9 cellular contexts compared by ENCODE assay signal in the genomic region with DNA sequence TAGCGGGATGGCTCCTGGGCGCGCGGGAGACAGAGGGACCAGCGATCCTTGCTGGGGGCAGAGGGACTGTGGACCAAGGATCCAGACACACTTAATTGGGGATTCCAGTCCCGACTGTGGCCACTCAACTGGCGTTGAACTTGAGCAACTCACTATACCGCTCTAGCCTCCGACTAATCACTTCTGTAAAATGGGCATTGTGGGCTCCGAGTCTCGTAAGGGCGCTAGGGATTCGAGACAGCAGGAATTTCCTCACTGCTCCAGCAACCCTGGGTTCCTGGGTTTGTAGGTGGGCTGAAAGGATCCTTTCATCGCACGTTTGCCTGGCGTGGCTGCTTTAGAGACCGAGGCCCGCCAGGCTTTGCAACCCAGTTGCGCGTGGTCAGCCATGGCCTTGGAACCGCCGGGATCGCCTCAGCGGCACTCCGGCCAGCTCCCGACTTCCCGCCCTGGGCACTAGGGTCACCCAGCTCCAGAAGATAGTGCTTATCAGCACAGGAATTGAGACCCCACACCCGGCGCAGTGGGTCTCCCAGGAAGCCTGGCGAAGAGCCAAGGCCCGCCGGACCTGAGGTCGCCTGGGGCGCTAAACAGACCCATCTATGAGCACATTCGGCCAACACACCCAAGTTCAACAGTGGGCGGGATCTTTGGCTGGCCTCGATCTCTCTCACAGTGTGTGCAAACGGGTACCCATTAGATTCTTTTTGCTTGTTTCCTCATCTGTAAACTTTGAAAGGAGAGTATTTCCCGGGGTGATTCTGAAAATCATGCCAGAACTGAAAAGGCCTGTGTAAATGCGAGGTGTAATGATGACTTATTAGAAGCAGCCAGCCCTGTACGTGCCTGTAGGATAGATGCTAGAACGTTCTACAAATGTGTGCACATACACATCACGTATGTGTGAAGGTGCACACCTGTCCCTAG. TPM values are rescaled to one million over a fixed set of nuclear protein-coding genes. Genes with fewer than 3 reads are reported as not detected.
DNase-seq lines count a peak whose midpoint lies in the region; ATAC-seq and TF ChIP-seq lines count a peak whose summit lies in the region.
"Had no signal": no experiment of that assay in that cellular context is flagged by ENCODE, and none has a peak within 500 bp of the region (broad histone marks: within the 10 kb centered on the region; RNA-seq: fewer than 3 reads in every experiment).

No MANE protein-coding gene starts in this region.

- peak overlapping the region; percentile 95 for H3K4me2 ChIP-seq in HCT116 (ENCODE audit: low read length)
- peak overlapping the region; percentile 79 for H3K4me2 ChIP-seq in SK-N-SH

- POLR2A ChIA-PET in HCT116 (lab: Charles Lee) = no interaction called here
- POLR2A ChIA-PET in SK-N-SH (lab: Yijun Ruan, JAX) = interaction anchor here (0.9 kb wide), 1 partner anchor 343 kb away, joined by 4 read pairs; a partner anchor contains a TSS

- intact Hi-C loops in HCT116 (cut with micrococcal nuclease) (loop anchor here (1.0 to 5.0 kb wide), 4 partner anchors 40 to 392 kb away; no protein-coding TSS in a partner anchor), sciatic nerve (cut with DNase I) (no loop called here)

- H3K9me2 ChIP-seq in HCT116 (ENCODE audit: insufficient read depth) (no peaks in the 10 kb centered on the region), SK-N-SH (no peaks in the 10 kb centered on the region)

- RAD21 ChIA-PET in HCT116 (lab: Charles Lee; ENCODE audit: low non-redundant PET in 1 of 2, low total read pairs in 2 of 2, uncharacterized antibody in 2 of 2, unreplicated experiment in 2 of 2) = interaction anchor here in 1 of 2 experiments (1.2 kb wide), 1 partner anchor 175 kb away, joined by 4 read pairs; no protein-coding TSS in a partner anchor

- TF ChIP-seq EP300 in SK-N-SH (IDR thresholded peaks at IDR 0.05; ENCODE audit: borderline replicate concordance in 1 of 2, low read depth in 1 of 2, low read length in 1 of 2) (no peak), gastroesophageal sphincter (IDR thresholded peaks at IDR 0.05) (no peak)

- peak overlapping the region; percentile 70 for H3K9ac ChIP-seq in HCT116 (ENCODE audit: low read length)
- no peak overlapping the region for H3K9ac ChIP-seq in SK-N-SH

- TF ChIP-seq POLR2A in HCT116 (IDR thresholded peaks at IDR 0.05; ENCODE audit: borderline replicate concordance, extremely low read depth, insufficient read depth, insufficient read length) (no peak), gastroesophageal sphincter (IDR thresholded peaks at IDR 0.05) (no peak)

- DNase-seq in HCT116 (ENCODE audit: low read depth, low spot score) (no peak), SK-N-SH (peak; percentile 44), sciatic nerve (ENCODE audit: low spot score) (no peak), cerebellar cortex (ENCODE audit: low spot score) (no peak), nucleus accumbens (lab: John Stamatoyannopoulos, UW) (no peak), NCI-H446 (lab: John Stamatoyannopoulos, UW) (no peak)

- ATAC-seq in HCT116 (0 out of 2 replicates have a peak, but pooled peaks have one; percentile 0), gastroesophageal sphincter (peak; percentile 6), sciatic nerve (peak; percentile 21), HG03342 (IDR thresholded peaks at IDR 0.05; ENCODE audit: unreplicated experiment) (no peak)

- H2AFZ ChIP-seq in HCT116 (ENCODE audit: low read depth, low read length, poor library complexity, severe bottlenecking) (peak overlapping the region; percentile 88), SK-N-SH (ENCODE audit: low read depth) (no peak overlapping the region)

- H3K79me2 ChIP-seq in HCT116 (ENCODE audit: insufficient read depth, low read length) (no peaks in the 10 kb centered on the region), SK-N-SH (ENCODE audit: insufficient read depth) (no peaks in the 10 kb centered on the region)

- 16% methylated on average over 33 of the region's 43 CpGs for WGBS in SK-N-SH (ENCODE audit: low lambda C conversion rate)
- 10 to 11% methylated on average over 7 of the region's 43 CpGs for WGBS in gastroesophageal sphincter (ENCODE audit: low coverage in 1 of 2), 2 donors

- no peaks in the 10 kb centered on the region for H3K27me3 ChIP-seq in HCT116 (ENCODE audit: insufficient read depth, low read length)
- H3K27me3 ChIP-seq in SK-N-SH (ENCODE audit: insufficient read depth) = peaks cover 83% of the 10 kb centered on the region
- H3K27me3 ChIP-seq in gastroesophageal sphincter = peaks cover 84% of the 10 kb centered on the region

- H3K9me3 ChIP-seq in HCT116 (ENCODE audit: control insufficient read depth in 1 of 2, insufficient read depth in 1 of 2, low read depth in 1 of 2, low read length in 2 of 2) = no peaks in the 10 kb centered on the region
- no peaks in the 10 kb centered on the region for H3K9me3 ChIP-seq in SK-N-SH
- no peaks in the 10 kb centered on the region for H3K9me3 ChIP-seq in gastroesophageal sphincter

- H3K27ac ChIP-seq in HCT116 (ENCODE audit: low read depth, low read length) (no peak overlapping the region; the same call in 1 of the 2 replicates), SK-N-SH (ENCODE audit: low read depth in 2 of 2, low read length in 1 of 2) (no peak overlapping the region), gastroesophageal sphincter (no peak overlapping the region)

- H3F3A ChIP-seq in SK-N-SH (replicated peaks; ENCODE audit: insufficient read depth) = no peaks in the 10 kb centered on the region

- H3K4me3 ChIP-seq in HCT116 (replicated peaks in 1 of 2; ENCODE audit: low read depth in 1 of 2, low read length in 2 of 2) (peak overlapping the region; percentile 43 to 68; a peak in 3 of 4 replicates), SK-N-SH (ENCODE audit: low read depth in 2 of 2, low read length in 1 of 2) (peak overlapping the region in 1 of 2 experiments; percentile 52; a peak in 2 of 4 replicates), gastroesophageal sphincter (peak overlapping the region in 1 of 2 donors; percentile 42)

- H3K36me3 ChIP-seq in HCT116 (ENCODE audit: control insufficient read depth in 1 of 2, insufficient read depth in 2 of 2, low read length in 2 of 2) (no peaks in the 10 kb centered on the region), SK-N-SH (replicated peaks in 1 of 2; ENCODE audit: control insufficient read depth in 1 of 2, insufficient read depth in 2 of 2, low read length in 1 of 2) (no peaks in the 10 kb centered on the region), gastroesophageal sphincter (no peaks in the 10 kb centered on the region)

- H3K4me1 ChIP-seq in HCT116 (ENCODE audit: control insufficient read depth in 1 of 2, insufficient read depth in 2 of 2, low read length in 2 of 2) (peaks cover 6 to 18% of the 10 kb centered on the region in 2 experiments; a peak in 3 of 4 replicates), SK-N-SH (ENCODE audit: control insufficient read depth in 1 of 2, insufficient read depth in 2 of 2, low read depth in 1 of 2, low read length in 1 of 2) (peaks cover 0 to 8% of the 10 kb centered on the region in 2 experiments; a peak in 1 of 4 replicates), gastroesophageal sphincter (peaks cover 0 to 45% (median 34%) of the 10 kb centered on the region in 3 donors)

- no peaks in the 10 kb centered on the region for H4K20me1 ChIP-seq in HCT116 (ENCODE audit: insufficient read depth)
- H4K20me1 ChIP-seq in SK-N-SH (ENCODE audit: insufficient read depth) = peaks cover 14% of the 10 kb centered on the region; the same call in 1 of the 2 replicates

- no peak for TF ChIP-seq RAD21 in HCT116 (IDR thresholded peaks at IDR 0.05; ENCODE audit: low read depth)
- TF ChIP-seq RAD21 in SK-N-SH (IDR thresholded peaks at IDR 0.05; ENCODE audit: low read length) = no peak

- no TSS peak for BruUV-seq in HCT116 (replicated peaks; lab: Mats Ljungman, UMichigan)

- TF ChIP-seq CTCF in HCT116 (IDR thresholded peaks at IDR 0.05 in 2 of 3, conservative IDR thresholded peaks at IDR 0.05 in 1 of 3; ENCODE audit: borderline replicate concordance in 1 of 3, insufficient read depth in 1 of 3, low read depth in 2 of 3, low read length in 2 of 3) (no peak), SK-N-SH (IDR thresholded peaks at IDR 0.05) (no peak), gastroesophageal sphincter (IDR thresholded peaks at IDR 0.05) (no peak)

- CTCF ChIA-PET in HCT116 (lab: Charles Lee) = interaction anchor here (1.0 to 5.7 kb wide), 23 partner anchors 7 to 519 kb away, joined by 3 to 82 read pairs (median 7); a partner anchor contains a TSS
- CTCF ChIA-PET in SK-N-SH (lab: Yijun Ruan, JAX) = interaction anchor here (0.6 to 3.7 kb wide), 39 partner anchors 8 to 587 kb away, joined by 3 to 100 read pairs (median 5); a partner anchor contains a TSS

TF ChIP-seq in HCT116, 20 proteins besides CTCF, POLR2A, EP300 and RAD21 (continues in another document):
- TF ChIP-seq FOSL1 (IDR thresholded peaks at IDR 0.05; ENCODE audit: low read depth) = no peak

TF ChIP-seq in SK-N-SH, 30 proteins besides CTCF, POLR2A, EP300 and RAD21 (continues in another document):
- TF ChIP-seq, protein P1, sequence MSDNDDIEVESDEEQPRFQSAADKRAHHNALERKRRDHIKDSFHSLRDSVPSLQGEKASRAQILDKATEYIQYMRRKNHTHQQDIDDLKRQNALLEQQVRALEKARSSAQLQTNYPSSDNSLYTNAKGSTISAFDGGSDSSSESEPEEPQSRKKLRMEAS (IDR thresholded peaks at IDR 0.05; ENCODE audit: low read depth) = no peak
- TF ChIP-seq, protein P2, sequence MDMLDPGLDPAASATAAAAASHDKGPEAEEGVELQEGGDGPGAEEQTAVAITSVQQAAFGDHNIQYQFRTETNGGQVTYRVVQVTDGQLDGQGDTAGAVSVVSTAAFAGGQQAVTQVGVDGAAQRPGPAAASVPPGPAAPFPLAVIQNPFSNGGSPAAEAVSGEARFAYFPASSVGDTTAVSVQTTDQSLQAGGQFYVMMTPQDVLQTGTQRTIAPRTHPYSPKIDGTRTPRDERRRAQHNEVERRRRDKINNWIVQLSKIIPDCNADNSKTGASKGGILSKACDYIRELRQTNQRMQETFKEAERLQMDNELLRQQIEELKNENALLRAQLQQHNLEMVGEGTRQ (IDR thresholded peaks at IDR 0.05; ENCODE audit: borderline replicate concordance, low read depth, low read length) = no peak
- TF ChIP-seq TCF12 (IDR thresholded peaks at IDR 0.05) (no peak), MEF2A (IDR thresholded peaks at IDR 0.05; ENCODE audit: borderline replicate concordance, low read depth) (no peak)

RNA-seq across cellular contexts. Expression of a gene that starts 9.9 kb away (rescaled TPM):
- total RNA-seq in HCT116 (2021; ENCODE audit: unreplicated experiment) (not detected), gastroesophageal sphincter (not detected), sciatic nerve (0.13 TPM)
- polyA plus RNA-seq in HCT116 (2012) = 0.07 TPM in 1 of 2 replicates, not detected in the other
- not detected in 2 replicates for polyA plus RNA-seq in SK-N-SH (2012; rRNA removed)
- not detected in 2 replicates for polyA plus RNA-seq in SK-N-SH (2012; cell fraction: cytosol; rRNA removed)
- polyA plus RNA-seq in SK-N-SH (2012; cell fraction: nucleus; rRNA removed) = 0.02 TPM in 1 of 2 replicates, not detected in the other
- total RNA-seq: OCI-LY7 had no signal

RNA-seq across cellular contexts. Expression of a gene that starts 10.0 kb away (rescaled TPM):
- total RNA-seq in HCT116 (2021; ENCODE audit: unreplicated experiment) = 0.93 TPM
- 0.06 and 0.27 TPM in 2 replicates for polyA plus RNA-seq in HCT116 (2012)
- not detected in 2 replicates for polyA plus RNA-seq in SK-N-SH (2012; rRNA removed)
- 0.01 TPM in 1 of 2 replicates, not detected in the other for polyA plus RNA-seq in SK-N-SH (2012; cell fraction: cytosol; rRNA removed)
- polyA plus RNA-seq in SK-N-SH (2012; cell fraction: nucleus; rRNA removed) = 0.04 TPM in 1 of 2 replicates, not detected in the other
- total RNA-seq in gastroesophageal sphincter = under 1 TPM in 1 of 4 donors, not detected in 3; 0.15 TPM
- total RNA-seq in sciatic nerve = not detected
- total RNA-seq: OCI-LY7 had no signal
